In the genomic region with DNA sequence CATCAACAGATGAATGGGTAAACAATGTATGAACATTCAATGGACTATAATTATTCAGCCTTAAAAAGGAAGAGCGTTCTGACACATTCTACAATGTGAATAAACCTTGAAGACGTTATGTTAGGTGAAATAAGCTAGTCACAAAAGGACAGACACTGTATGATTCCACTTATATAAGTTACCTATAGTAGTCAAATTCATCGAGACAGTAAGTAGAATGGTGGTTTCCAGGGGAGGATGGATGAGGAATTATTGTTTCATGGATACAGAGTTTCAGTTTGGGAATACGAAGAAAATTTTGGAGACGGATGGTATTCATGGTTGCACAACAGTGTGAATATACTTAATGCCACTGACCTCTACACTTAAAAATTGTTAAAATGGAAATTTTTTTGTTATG, we compare ENCODE assay signal across 34 cellular contexts.
"Had no signal": no experiment of that assay in that cellular context is flagged by ENCODE, and none has a peak within 500 bp of the region (broad histone marks: within the 10 kb centered on the region; RNA-seq: fewer than 3 reads in every experiment).

No MANE protein-coding gene starts in this region.

- H3K9me3 ChIP-seq: MG63 had no signal

- H3K36me3 ChIP-seq: MG63 had no signal

- DNase-seq: Karpas-422, Kasumi-1, MG63, MM.1S, MV-4-11, NCI-H1048, NCI-H1092, NCI-H1092 treated with DMSO at 0.1 percent for 48 hours, NCI-H1105, NCI-H1105 treated with DMSO at 0.1 percent for 48 hours, NCI-H1417, NCI-H1417 treated with DMSO at 0.1 percent for 48 hours, NCI-H1436, NCI-H1436 treated with DMSO at 0.1 percent for 48 hours, NCI-H146, NCI-H1694, NCI-H1694 treated with DMSO at 0.1 percent for 48 hours, NCI-H187, NCI-H187 treated with DMSO at 0.1 percent for 48 hours, NCI-H1930, NCI-H2029, NCI-H2029 treated with DMSO at 0.1 percent for 48 hours, NCI-H2081, NCI-H2081 treated with DMSO at 0.1 percent for 48 hours, NCI-H2107, NCI-H2171, NCI-H2171 treated with DMSO at 0.1 percent for 48 hours, NCI-H2227 treated with DMSO at 0.1 percent for 48 hours, NCI-H226, NCI-H345, NCI-H446, NCI-H446 treated with DMSO at 0.1 percent for 48 hours, NCI-H510A had no signal

- H3K4me3 ChIP-seq: MG63 had no signal

- H3K27ac ChIP-seq: KMS-11 had no signal
